ENCODE assay signal across 26 cellular contexts in genomic region chr11:76177250-76177686, GRCh38. TPM values are rescaled to one million over a fixed set of nuclear protein-coding genes. Genes with fewer than 3 reads are reported as not detected.
DNase-seq lines count a peak whose midpoint lies in the region; ATAC-seq, FAIRE-seq and TF ChIP-seq lines count a peak whose summit lies in the region.
"Had no signal": no experiment of that assay in that cellular context is flagged by ENCODE, and none has a peak within 500 bp of the region (broad histone marks: within the 10 kb centered on the region; RNA-seq: fewer than 3 reads in every experiment).

No MANE protein-coding gene starts in this region.

- H3K23ac ChIP-seq in IMR-90 (ENCODE audit: low read depth, low read length) (no peak overlapping the region), neuronal stem cell (ENCODE audit: low read depth, low read length, poor library complexity) (no peak overlapping the region)

- H3K18ac ChIP-seq in IMR-90 (ENCODE audit: low read depth, low read length) (no peak overlapping the region), neuronal stem cell (ENCODE audit: low read length) (peak overlapping the region; percentile 55)

- H2AK5ac ChIP-seq in IMR-90 (ENCODE audit: low read depth, low read length) (no peak overlapping the region), neuronal stem cell (ENCODE audit: low read depth, low read length) (peak overlapping the region; percentile 90)

- H4K20me1 ChIP-seq in IMR-90 (ENCODE audit: insufficient read depth, low read length) = no peaks in the 10 kb centered on the region
- H4K20me1 ChIP-seq: BLaER1 had no signal

- H3K27ac ChIP-seq in IMR-90 (ENCODE audit: insufficient read depth, low read length) (no peak overlapping the region), neuronal stem cell (replicated peaks; ENCODE audit: low read length) (no peak overlapping the region)
- H3K27ac ChIP-seq: BLaER1 had no signal

- no peak overlapping the region for H3K4me3 ChIP-seq in IMR-90 (ENCODE audit: insufficient read depth, low read depth, low read length)
- H3K4me3 ChIP-seq in bronchial epithelial cell (ENCODE audit: low read depth, low read length) = no peak overlapping the region
- no peak overlapping the region for H3K4me3 ChIP-seq in neuronal stem cell (ENCODE audit: low read length in 2 of 2)
- H3K4me3 ChIP-seq: BLaER1, GM12878 had no signal

- dilution Hi-C loops in IMR-90 (cut with HindIII; ENCODE audit: low sequenced_read_pairs, unreplicated experiment) = no loop called here

- H3K14ac ChIP-seq in IMR-90 (replicated peaks; ENCODE audit: low read depth, low read length) = no peak overlapping the region
- peak overlapping the region; percentile 50 for H3K14ac ChIP-seq in neuronal stem cell (ENCODE audit: low read length)

- TF ChIP-seq CTCF in IMR-90 (conservative IDR thresholded peaks at IDR 0.05; ENCODE audit: low read depth, low read length) (no peak), bronchial epithelial cell (IDR thresholded peaks at IDR 0.05; ENCODE audit: insufficient read depth, low read length, severe bottlenecking) (no peak)

- in situ Hi-C loops in IMR-90 (cut with MboI; ENCODE audit: low sequenced_read_pairs) = no loop called here

- POLR2A ChIA-PET in IMR-90 (lab: Charles Lee; ENCODE audit: unreplicated experiment) = no interaction called here

- H4K8ac ChIP-seq in IMR-90 (ENCODE audit: low read depth in 2 of 2, low read length in 2 of 2) (no peak overlapping the region), neuronal stem cell (ENCODE audit: low read depth, low read length) (no peak overlapping the region)

- no peaks in the 10 kb centered on the region for H3K79me1 ChIP-seq in IMR-90 (ENCODE audit: low read depth in 1 of 2, low read length in 2 of 2)
- H3K79me1 ChIP-seq in neuronal stem cell (ENCODE audit: low read depth, low read length) = no peaks in the 10 kb centered on the region

- ATAC-seq in IMR-90 (ENCODE audit: low read depth) (no peak), GM18870 (IDR thresholded peaks at IDR 0.05; ENCODE audit: unreplicated experiment) (no peak)
- ATAC-seq: GM12878 had no signal

- H4K91ac ChIP-seq in IMR-90 (ENCODE audit: insufficient read depth, low read depth, low read length) (no peak overlapping the region), neuronal stem cell (ENCODE audit: low read depth, low read length, poor library complexity) (no peak overlapping the region)

- peak; percentile 23 for FAIRE-seq in bronchial epithelial cell (lab: Jason Lieb, UNC)
- FAIRE-seq: A204.1, GM12878, GM12892, GM18507, GM19239 had no signal

- H2AFZ ChIP-seq in IMR-90 (replicated peaks; ENCODE audit: low read length, poor library complexity) (peak overlapping the region; percentile 14), neuronal stem cell (ENCODE audit: low read length) (no peak overlapping the region)

- H3K56ac ChIP-seq in IMR-90 (ENCODE audit: extremely low read depth, insufficient read depth, low read length) = no peak overlapping the region

- H3K4me1 ChIP-seq in IMR-90 (ENCODE audit: control insufficient read depth, insufficient read depth, low read length) (no peaks in the 10 kb centered on the region), neuronal stem cell (ENCODE audit: control insufficient read depth in 2 of 2, insufficient read depth in 1 of 2, low read depth in 1 of 2, low read length in 2 of 2) (peaks cover 0 to 2% of the 10 kb centered on the region in 2 donors)

- no peak for TF ChIP-seq RAD21 in IMR-90 (IDR thresholded peaks at IDR 0.05; ENCODE audit: low read length)

- no peak overlapping the region for H3K4ac ChIP-seq in IMR-90 (ENCODE audit: low read depth, low read length)
- no peak overlapping the region for H3K4ac ChIP-seq in neuronal stem cell (ENCODE audit: low read length)

- no CpG with 5 or more reads among the region's 6 CpGs for WGBS in IMR-90 (ENCODE audit: extremely low coverage in 2 of 2, insufficient read length in 1 of 2), 2 experiments
- no CpG with 5 or more reads among the region's 6 CpGs for WGBS in neuronal stem cell (ENCODE audit: extremely low coverage in 2 of 2, insufficient read length in 2 of 2, insufficient replicate concordance in 1 of 2), 2 donors

- no peaks in the 10 kb centered on the region for H3K36me3 ChIP-seq in IMR-90 (ENCODE audit: control insufficient read depth, insufficient read depth, low read length)
- H3K36me3 ChIP-seq in bronchial epithelial cell (ENCODE audit: control insufficient read depth, insufficient read depth, low read length) = no peaks in the 10 kb centered on the region
- H3K36me3 ChIP-seq in neuronal stem cell (replicated peaks in 1 of 2; ENCODE audit: control insufficient read depth in 2 of 2, insufficient read depth in 2 of 2, low read length in 2 of 2) = no peaks in the 10 kb centered on the region
- H3K36me3 ChIP-seq: BE2C, BLaER1 had no signal

- H2BK120ac ChIP-seq in IMR-90 (ENCODE audit: low read depth, low read length) = no peak overlapping the region
- H2BK120ac ChIP-seq in neuronal stem cell (ENCODE audit: low read depth, low read length) = no peak overlapping the region

- TF ChIP-seq POLR2A in IMR-90 (IDR thresholded peaks at IDR 0.05; ENCODE audit: low read depth, low read length) = no peak

- CTCF ChIA-PET in IMR-90 (lab: Yijun Ruan, JAX) = no interaction called here

- H2BK5ac ChIP-seq in IMR-90 (ENCODE audit: low read depth, low read length, poor library complexity, severe bottlenecking) (no peak overlapping the region), neuronal stem cell (ENCODE audit: low read length) (no peak overlapping the region)

- no peak overlapping the region for H2BK15ac ChIP-seq in IMR-90 (ENCODE audit: low read depth, low read length)
- no peak overlapping the region for H2BK15ac ChIP-seq in neuronal stem cell (ENCODE audit: low read length)

- no peaks in the 10 kb centered on the region for H3K9me1 ChIP-seq in IMR-90 (ENCODE audit: insufficient read depth, low read length)

- H3K4me2 ChIP-seq in IMR-90 (ENCODE audit: low read depth, low read length) (no peak overlapping the region), neuronal stem cell (ENCODE audit: insufficient read depth, low read length, poor library complexity, severe bottlenecking) (no peak overlapping the region)

- H2BK20ac ChIP-seq in IMR-90 (ENCODE audit: low read depth, low read length) = no peak overlapping the region

- DNase-seq in IMR-90 = no peak
- no peak for DNase-seq in bronchial epithelial cell (ENCODE audit: low read depth)
- no peak for DNase-seq in neuronal stem cell (ENCODE audit: low spot score)
- no peak for DNase-seq in NCI-H146 treated with DMSO at 0.1 percent for 48 hours (lab: John Stamatoyannopoulos, UW; ENCODE audit: unreplicated experiment)
- DNase-seq: 8988T; ACHN; BE2C; C1 segment of cervical spinal cord; CD4-positive, CD25-positive, alpha-beta regulatory T cell; CD8-positive, alpha-beta memory T cell; COR-L47; DMS 273 treated with DMSO at 0.1 percent for 48 hours; DMS153; DMS53; DMS79; DND-41; EL; GDM1 had no signal

- H3K27me3 ChIP-seq in IMR-90 (ENCODE audit: control insufficient read depth, insufficient read depth, low read length) = peaks cover 28% of the 10 kb centered on the region
- H3K27me3 ChIP-seq in bronchial epithelial cell (ENCODE audit: control insufficient read depth, insufficient read depth, low read length) = no peaks in the 10 kb centered on the region
- H3K27me3 ChIP-seq in neuronal stem cell (ENCODE audit: control insufficient read depth in 3 of 3, insufficient read depth in 3 of 3, low read depth in 1 of 3, low read length in 3 of 3) = peaks cover 0 to 55% (median 0%) of the 10 kb centered on the region in 3 experiments
- H3K27me3 ChIP-seq: BE2C, BLaER1 had no signal

- H2BK12ac ChIP-seq in neuronal stem cell (ENCODE audit: low read length) = no peak overlapping the region

- no TSS peak for BruUV-seq in IMR-90 (replicated peaks; lab: Mats Ljungman, UMichigan)

- H3K9ac ChIP-seq in IMR-90 (ENCODE audit: low read depth, low read length) = no peak overlapping the region
- no peak overlapping the region for H3K9ac ChIP-seq in neuronal stem cell (ENCODE audit: low read depth, low read length, poor library complexity)
- H3K9ac ChIP-seq: BLaER1 had no signal

- H2AK9ac ChIP-seq in IMR-90 (replicated peaks; ENCODE audit: low read depth, low read length, poor library complexity) = no peak overlapping the region

- intact Hi-C loops in IMR-90 (cut with micrococcal nuclease) = no loop called here

- H4K5ac ChIP-seq in IMR-90 (ENCODE audit: low read depth, low read length) = no peak overlapping the region

- H3K9me3 ChIP-seq in IMR-90 (ENCODE audit: control insufficient read depth, insufficient read depth, low read length) = no peaks in the 10 kb centered on the region
- no peaks in the 10 kb centered on the region for H3K9me3 ChIP-seq in neuronal stem cell (replicated peaks in 1 of 2; ENCODE audit: control insufficient read depth in 2 of 2, insufficient read depth in 1 of 2, low read depth in 1 of 2, low read length in 2 of 2)
- H3K9me3 ChIP-seq: BE2C, BLaER1 had no signal

TF ChIP-seq in IMR-90, 13 proteins besides CTCF, POLR2A, EP300 and RAD21 (continues in another document):
- TF ChIP-seq RCOR1 (IDR thresholded peaks at IDR 0.05; ENCODE audit: insufficient replicate concordance, low read length) (no peak), FOS (IDR thresholded peaks at IDR 0.05; ENCODE audit: low read depth, low read length) (no peak), MAZ (IDR thresholded peaks at IDR 0.05; ENCODE audit: borderline replicate concordance, low read depth, low read length) (no peak), SMC3 (IDR thresholded peaks at IDR 0.05; ENCODE audit: low read depth, low read length) (no peak), NFE2L2 (IDR thresholded peaks at IDR 0.05; ENCODE audit: low read depth, low read length) (no peak), MXI1 (IDR thresholded peaks at IDR 0.05; ENCODE audit: borderline replicate concordance, low read depth, low read length) (no peak), CHD1 (IDR thresholded peaks at IDR 0.05; ENCODE audit: low read depth, low read length) (no peak), ELK1 (IDR thresholded peaks at IDR 0.05; ENCODE audit: borderline replicate concordance, low read depth, low read length) (no peak), MAFK (IDR thresholded peaks at IDR 0.05; ENCODE audit: low read depth, low read length) (no peak)

RNA-seq across cellular contexts. Expression of gene WNT11, which starts 29.0 kb away (rescaled TPM):
- total RNA-seq in IMR-90 (2012; rRNA removed) = not detected in 2 replicates
- polyA plus RNA-seq in IMR-90 (2012; rRNA removed) = 0.10 TPM in 1 of 2 replicates, not detected in the other
- 0.02 and 0.04 TPM in 2 replicates for polyA plus RNA-seq in IMR-90 (2012; cell fraction: cytosol; rRNA removed)
- not detected in 2 replicates for polyA plus RNA-seq in IMR-90 (2012; cell fraction: nucleus; rRNA removed; ENCODE audit: low replicate concordance)
- 0.13 TPM in 1 of 2 replicates, not detected in the other for total RNA-seq in bronchial epithelial cell
- polyA plus RNA-seq in neuronal stem cell (2013, experiment 1 of 2) = 0.15 TPM
- polyA plus RNA-seq in neuronal stem cell (2013, experiment 2 of 2) = 0.12 TPM
- total RNA-seq: CD4-positive, CD25-positive, alpha-beta regulatory T cell; GM12878 had no signal
- polyA plus RNA-seq: AG04450 had no signal
